19 cellular contexts compared by ENCODE assay signal in the genomic region with DNA sequence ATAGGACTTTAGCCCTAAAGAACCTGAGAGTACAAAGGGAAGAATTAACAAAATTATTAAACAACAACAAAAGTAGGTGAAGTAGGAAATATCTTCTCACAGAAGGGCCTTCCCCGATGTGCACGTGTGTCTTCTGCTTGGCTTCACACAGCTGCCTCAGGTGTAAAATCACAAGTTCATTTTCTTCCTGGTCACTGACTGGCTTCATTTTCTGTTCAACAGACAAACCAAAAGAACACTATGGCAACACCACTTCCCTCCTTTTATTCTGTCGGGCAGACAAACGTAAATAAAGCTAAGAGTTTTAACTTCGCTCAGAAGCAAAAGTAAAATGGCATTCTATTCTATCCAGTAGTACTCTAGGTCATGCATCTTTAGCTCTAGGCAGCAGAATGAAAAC.
DNase-seq lines count a peak whose midpoint lies in the region; ATAC-seq, FAIRE-seq and TF ChIP-seq lines count a peak whose summit lies in the region.
"Had no signal": no experiment of that assay in that cellular context is flagged by ENCODE, and none has a peak within 500 bp of the region (broad histone marks: within the 10 kb centered on the region; RNA-seq: fewer than 3 reads in every experiment).

No MANE protein-coding gene starts in this region.

- no peak overlapping the region for H3K27ac Mint-ChIP-seq in CD4-positive, alpha-beta memory T cell
- H3K27ac Mint-ChIP-seq in activated CD4-positive, alpha-beta T cell treated with anti-CD3 and anti-CD28 coated beads for 36 hours, result no peak overlapping the region
- H3K27ac Mint-ChIP-seq: activated naive CD8-positive, alpha-beta T cell treated with anti-CD3 and anti-CD28 coated beads, Interleukin-2, amount 50 U/mL, for 24 hours had no signal

- CTCF ChIA-PET in CD4-positive, alpha-beta memory T cell (lab: Charles Lee; ENCODE audit: partially characterized antibody), result no interaction called here
- CTCF ChIA-PET in activated CD4-positive, alpha-beta T cell treated with anti-CD3 and anti-CD28 coated beads for 36 hours (lab: Charles Lee), result no interaction called here

- no peak for TF ChIP-seq CTCF in GM20000 (IDR thresholded peaks at IDR 0.05; ENCODE audit: extremely low read depth, missing control alignments)
- no peak for TF ChIP-seq CTCF in pancreas (IDR thresholded peaks at IDR 0.05)

- FAIRE-seq in pancreas (lab: Jason Lieb, UNC), result no peak
- FAIRE-seq: TTC549 had no signal

- peaks cover 0 to 1% (median 0%) of the 10 kb centered on the region in 8 donors for H3K9me3 Mint-ChIP-seq in CD4-positive, alpha-beta memory T cell
- H3K9me3 Mint-ChIP-seq in activated CD4-positive, alpha-beta T cell treated with anti-CD3 and anti-CD28 coated beads for 36 hours (ENCODE audit: low read depth), result no peaks in the 10 kb centered on the region
- H3K9me3 Mint-ChIP-seq: activated naive CD8-positive, alpha-beta T cell treated with anti-CD3 and anti-CD28 coated beads, Interleukin-2, amount 50 U/mL, for 24 hours had no signal

- WGBS in pancreas, 2 donors, result 91 to 95% methylated on average over 5 of the region's 5 CpGs

- no peaks in the 10 kb centered on the region for H3K27me3 Mint-ChIP-seq in CD4-positive, alpha-beta memory T cell
- no peaks in the 10 kb centered on the region for H3K27me3 Mint-ChIP-seq in activated CD4-positive, alpha-beta T cell treated with anti-CD3 and anti-CD28 coated beads for 36 hours
- H3K27me3 Mint-ChIP-seq: activated naive CD8-positive, alpha-beta T cell treated with anti-CD3 and anti-CD28 coated beads, Interleukin-2, amount 50 U/mL, for 24 hours had no signal

- H3K36me3 ChIP-seq in CD4-positive, alpha-beta memory T cell (ENCODE audit: insufficient read depth, low read length), result no peaks in the 10 kb centered on the region
- peaks cover 0 to 9% (median 0%) of the 10 kb centered on the region in 3 donors for H3K36me3 ChIP-seq in pancreas

- intact Hi-C loops in CD4-positive, alpha-beta memory T cell (cut with micrococcal nuclease), result no loop called here
- intact Hi-C loops in pancreas (cut with DNase I), result no loop called here
- intact Hi-C loops in activated CD4-positive, alpha-beta T cell treated with anti-CD3 and anti-CD28 coated beads for 36 hours (cut with DNase I, micrococcal nuclease), result no loop called here

- no peak overlapping the region for H3K4me3 Mint-ChIP-seq in CD4-positive, alpha-beta memory T cell
- H3K4me3 Mint-ChIP-seq in activated CD4-positive, alpha-beta T cell treated with anti-CD3 and anti-CD28 coated beads for 36 hours, result no peak overlapping the region
- H3K4me3 Mint-ChIP-seq: activated naive CD8-positive, alpha-beta T cell treated with anti-CD3 and anti-CD28 coated beads, Interleukin-2, amount 50 U/mL, for 24 hours had no signal

- no peaks in the 10 kb centered on the region for H3K27me3 ChIP-seq in CD4-positive, alpha-beta memory T cell (ENCODE audit: insufficient read depth, low read length)
- no peaks in the 10 kb centered on the region for H3K27me3 ChIP-seq in pancreas
- H3K27me3 ChIP-seq: esophagus muscularis mucosa, SJCRH30, vagina had no signal

- no peaks in the 10 kb centered on the region for H3K36me3 Mint-ChIP-seq in CD4-positive, alpha-beta memory T cell
- H3K36me3 Mint-ChIP-seq in activated CD4-positive, alpha-beta T cell treated with anti-CD3 and anti-CD28 coated beads for 36 hours (ENCODE audit: low read depth), result peaks cover 3% of the 10 kb centered on the region

- DNase-seq in GM20000 (ENCODE audit: low spot score), result peak; percentile 36
- DNase-seq in NK-92 (lab: John Stamatoyannopoulos, UW; ENCODE audit: unreplicated experiment), result no peak
- no peak for DNase-seq in CD4-positive, alpha-beta memory T cell
- no peak for DNase-seq in pancreas
- DNase-seq in activated CD4-positive, alpha-beta T cell treated with anti-CD3 and anti-CD28 coated beads for 36 hours, result no peak
- DNase-seq: activated CD8-positive, alpha-beta memory T cell treated with anti-CD3 and anti-CD28 coated beads, Interleukin-2, amount 50 U/mL, for 48 hours; activated naive CD8-positive, alpha-beta T cell treated with anti-CD3 and anti-CD28 coated beads, Interleukin-2, amount 50 U/mL, for 24 hours; KBM-7; mesendoderm; NCI-H1694; NCI-H526 treated with DMSO at 0.1 percent for 48 hours; SJCRH30 had no signal

- H3K27ac ChIP-seq in CD4-positive, alpha-beta memory T cell (ENCODE audit: low read depth, low read length), result no peak overlapping the region
- H3K27ac ChIP-seq in pancreas, result no peak overlapping the region
- H3K27ac ChIP-seq: esophagus muscularis mucosa, parathyroid adenoma, SJCRH30, vagina had no signal

- H3K9me3 ChIP-seq in CD4-positive, alpha-beta memory T cell (ENCODE audit: control insufficient read depth in 1 of 2, low read length in 2 of 2), result no peaks in the 10 kb centered on the region
- no peaks in the 10 kb centered on the region for H3K9me3 ChIP-seq in pancreas
- H3K9me3 ChIP-seq: esophagus muscularis mucosa, SJCRH30, vagina had no signal

- H3K4me1 ChIP-seq in CD4-positive, alpha-beta memory T cell (ENCODE audit: insufficient read depth, low read length), result no peaks in the 10 kb centered on the region
- no peaks in the 10 kb centered on the region for H3K4me1 ChIP-seq in pancreas
- H3K4me1 ChIP-seq: esophagus muscularis mucosa, parathyroid adenoma, SJCRH30, vagina had no signal

- peak; percentile 87 for ATAC-seq in GM18498 (IDR thresholded peaks at IDR 0.05; ENCODE audit: unreplicated experiment)
- peak; percentile 97 for ATAC-seq in HG02870 (IDR thresholded peaks at IDR 0.05; ENCODE audit: unreplicated experiment)
- ATAC-seq in HG03469 (IDR thresholded peaks at IDR 0.05; ENCODE audit: unreplicated experiment), result peak; percentile 75
- no peak for ATAC-seq in pancreas
- ATAC-seq in activated CD4-positive, alpha-beta T cell treated with anti-CD3 and anti-CD28 coated beads for 36 hours, result no peak
- ATAC-seq: activated naive CD8-positive, alpha-beta T cell treated with anti-CD3 and anti-CD28 coated beads, Interleukin-2, amount 50 U/mL, for 24 hours had no signal

- POLR2A ChIA-PET in CD4-positive, alpha-beta memory T cell (lab: Charles Lee; ENCODE audit: partially characterized antibody), result interaction anchor here (1.6 kb wide), 1 partner anchor 15 kb away, joined by 5 read pairs; no protein-coding TSS in a partner anchor
- POLR2A ChIA-PET in activated CD4-positive, alpha-beta T cell treated with anti-CD3 and anti-CD28 coated beads for 36 hours (lab: Charles Lee), result no interaction called here

- no peaks in the 10 kb centered on the region for H3K4me1 Mint-ChIP-seq in CD4-positive, alpha-beta memory T cell
- peaks cover 3% of the 10 kb centered on the region for H3K4me1 Mint-ChIP-seq in activated CD4-positive, alpha-beta T cell treated with anti-CD3 and anti-CD28 coated beads for 36 hours

- no peak overlapping the region for H3K4me3 ChIP-seq in CD4-positive, alpha-beta memory T cell (ENCODE audit: low read length in 2 of 2)
- no peak overlapping the region for H3K4me3 ChIP-seq in pancreas
- H3K4me3 ChIP-seq: esophagus muscularis mucosa, SJCRH30, vagina had no signal

Comparison
In these comparisons a context has a peak if more than half of its experiments do, and no peak if none do; other contexts are left out.
1. ATAC-seq: peak in GM18498 (single experiment), HG02870 (single experiment) and HG03469 (single experiment); none in pancreas (0 of 4) and activated CD4-positive, alpha-beta T cell treated with anti-CD3 and anti-CD28 coated beads for 36 hours (single experiment).